In genomic region chrX:103681443-103681842, GRCh38 we compare ENCODE assay signal across 1 cellular context.
TF ChIP-seq lines count a peak whose summit lies in the region.

No MANE protein-coding gene starts in this region.

TF ChIP-seq in A549, 52 proteins besides CTCF, POLR2A, EP300 and RAD21:
- TF ChIP-seq TFCP2L1 (CRISPR knock-in tag; IDR thresholded peaks at IDR 0.05) (0 out of 2 replicates have a peak, but pooled peaks have one; percentile 20), HEYL (CRISPR knock-in tag; IDR thresholded peaks at IDR 0.05) (no peak)
